ENCODE assay signal across 11 cellular contexts in the genomic region with DNA sequence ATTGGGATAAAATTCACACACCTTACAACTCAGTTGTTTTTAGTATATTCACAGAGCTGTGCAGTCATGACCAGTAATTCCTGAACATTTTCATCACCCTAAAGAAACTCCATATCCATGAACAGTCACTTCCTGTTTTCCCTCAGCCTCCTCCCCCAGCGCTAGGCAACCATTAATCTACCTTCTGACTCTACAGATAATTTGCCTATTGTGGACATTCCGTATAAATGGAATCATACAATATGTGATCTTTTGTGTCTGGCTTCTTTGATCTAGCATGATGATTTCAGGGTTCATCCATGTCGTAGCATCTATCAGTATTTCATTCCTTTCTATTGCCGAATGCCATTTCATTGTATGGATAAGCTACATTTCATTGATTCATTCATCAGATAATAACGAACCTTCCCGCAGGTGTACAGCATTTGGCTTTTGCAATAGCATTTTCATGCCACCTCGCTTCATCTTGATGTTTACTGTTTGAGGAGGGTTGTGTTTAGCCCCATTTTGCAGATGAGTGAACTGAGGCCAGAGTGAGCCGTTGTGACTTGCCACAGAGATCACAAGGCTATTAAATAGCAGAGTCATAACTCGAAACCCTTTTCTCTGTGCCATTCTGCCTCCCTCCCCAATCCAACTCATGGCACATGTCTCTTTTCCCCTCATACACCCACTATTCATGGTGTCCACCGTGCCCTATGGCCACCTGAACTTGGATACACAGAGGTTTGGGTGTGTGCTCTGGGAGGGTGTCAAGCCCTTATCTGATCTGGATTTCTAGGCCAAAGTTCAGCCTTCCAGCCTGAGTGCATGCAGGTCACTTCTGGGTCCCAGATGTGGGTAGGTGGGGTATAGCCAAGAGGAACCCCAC. TPM values are rescaled to one million over a fixed set of nuclear protein-coding genes. Genes with fewer than 3 reads are reported as not detected.
DNase-seq lines count a peak whose midpoint lies in the region; ATAC-seq and TF ChIP-seq lines count a peak whose summit lies in the region.
"Had no signal": no experiment of that assay in that cellular context is flagged by ENCODE, and none has a peak within 500 bp of the region (broad histone marks: within the 10 kb centered on the region; RNA-seq: fewer than 3 reads in every experiment).

No MANE protein-coding gene starts in this region.

- no peak for TF ChIP-seq CTCF in sigmoid colon (IDR thresholded peaks at IDR 0.05)

- TF ChIP-seq EP300 in sigmoid colon (IDR thresholded peaks at IDR 0.05) = no peak

- no peak for TF ChIP-seq POLR2A in sigmoid colon (IDR thresholded peaks at IDR 0.05)

- intact Hi-C loops in left colon (cut with DNase I, micrococcal nuclease) = no loop called here
- intact Hi-C loops in sigmoid colon (cut with DNase I) = no loop called here

- no peaks in the 10 kb centered on the region for H3K9me3 ChIP-seq in sigmoid colon
- H3K9me3 ChIP-seq: ascending aorta had no signal

- no peaks in the 10 kb centered on the region for H3K27me3 ChIP-seq in H7 (ENCODE audit: control insufficient read depth, insufficient read depth, low read length)
- H3K27me3 ChIP-seq in sigmoid colon = no peaks in the 10 kb centered on the region
- H3K27me3 ChIP-seq: ascending aorta had no signal

- ATAC-seq in left colon (peak; percentile 83), GM21786 (IDR thresholded peaks at IDR 0.05; ENCODE audit: unreplicated experiment) (no peak)

- H3K36me3 ChIP-seq in H7 (replicated peaks; ENCODE audit: control insufficient read depth, insufficient read depth, low read length) = no peaks in the 10 kb centered on the region
- peaks cover 0 to 19% (median 0%) of the 10 kb centered on the region in 4 donors for H3K36me3 ChIP-seq in sigmoid colon
- H3K36me3 ChIP-seq: ascending aorta had no signal

- H3K4me3 ChIP-seq in H7 (ENCODE audit: insufficient read depth, low read depth, low read length) (no peak overlapping the region), sigmoid colon (no peak overlapping the region)
- H3K4me3 ChIP-seq: ascending aorta had no signal

- peak; percentile 70 for DNase-seq in A172 (ENCODE audit: low spot score)
- peak; percentile 8 for DNase-seq in H7
- DNase-seq in amniotic epithelial cell (ENCODE audit: low read depth) = peak; percentile 94
- peak; percentile 49 to 67 for DNase-seq in left colon
- DNase-seq in NCI-H526 treated with DMSO at 0.1 percent for 48 hours (lab: John Stamatoyannopoulos, UW) = no peak
- DNase-seq in sigmoid colon = no peak
- DNase-seq in NCI-H1417 (lab: John Stamatoyannopoulos, UW) = no peak
- DNase-seq: NCI-H1105, OCI-M1 had no signal

- no peak overlapping the region for H3K27ac ChIP-seq in sigmoid colon
- H3K27ac ChIP-seq: ascending aorta had no signal

- peaks cover 0 to 4% (median 0%) of the 10 kb centered on the region in 4 donors for H3K4me1 ChIP-seq in sigmoid colon
- H3K4me1 ChIP-seq: ascending aorta had no signal

- 47 to 86% methylated on average over 10 of the region's 10 CpGs for WGBS in sigmoid colon, 2 donors

RNA-seq across cellular contexts. Expression of a gene that starts 11.1 kb away (rescaled TPM):
- total RNA-seq in A172 (2014; rRNA removed; shearing (Covaris generic)) = 180 and 245 TPM in 2 replicates
- total RNA-seq in H7 (2014; rRNA removed; shearing (Covaris generic)) = 117 and 149 TPM in 2 replicates
- total RNA-seq in left colon (100 to 1,000 TPM; 581 to 641 TPM), sigmoid colon (100 to 1,000 TPM; 147 to 273 (median 184) TPM)
- polyA plus RNA-seq in sigmoid colon = 100 to 1,000 TPM in 1 of 3 donors, 10 to 100 TPM in 2; 63.7 to 307 (median 88.3) TPM

Comparison
In these comparisons a context has a peak if more than half of its experiments do, and no peak if none do; other contexts are left out.
1. DNase-seq: peak in A172 (single experiment), H7 (single experiment), amniotic epithelial cell (single experiment) and left colon (2 of 2); none in NCI-H526 treated with DMSO at 0.1 percent for 48 hours (single experiment), sigmoid colon (single experiment) and NCI-H1417 (0 of 3).